Comparison of ENCODE assay signal across 8 cellular contexts in the genomic region with DNA sequence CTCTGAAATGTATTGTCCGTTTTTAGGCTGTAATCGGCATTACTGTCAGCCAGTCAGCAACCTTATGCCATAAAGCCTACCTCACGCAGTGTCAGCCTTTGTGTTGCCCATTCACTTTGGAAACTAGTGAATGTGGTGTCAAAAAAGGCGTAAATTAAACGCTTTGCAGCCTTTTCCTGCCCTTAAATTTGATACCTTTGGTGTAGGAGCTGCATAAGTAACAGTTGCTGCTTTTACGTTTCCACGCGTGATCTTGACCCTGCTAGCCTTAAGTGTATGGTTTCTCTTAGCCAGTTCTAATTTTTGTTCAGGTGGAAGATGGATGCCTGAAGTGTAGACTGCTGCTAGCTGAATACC.
DNase-seq lines count a peak whose midpoint lies in the region; ATAC-seq lines count a peak whose summit lies in the region.

No MANE protein-coding gene starts in this region.

- H3K4me1 ChIP-seq in iPS-20b (ENCODE audit: insufficient read depth, low read length) (peaks cover 21% of the 10 kb centered on the region), subcutaneous abdominal adipose tissue (ENCODE audit: control insufficient read depth in 5 of 5, insufficient read depth in 5 of 5, low read length in 5 of 5) (peaks cover 0 to 20% (median 17%) of the 10 kb centered on the region in 5 donors)

- H3K4me3 ChIP-seq in iPS-20b (ENCODE audit: low read length), result peak overlapping the region; percentile 95
- H3K4me3 ChIP-seq in subcutaneous abdominal adipose tissue (ENCODE audit: low read depth in 1 of 5, low read length in 5 of 5), result peak overlapping the region; percentile 80 to 95 (median 89)

- H3K27ac Mint-ChIP-seq in activated T-helper 1 cell treated with anti-CD3 and anti-CD28 coated beads, Interleukin-12 subunit alpha, Interleukin-12 subunit beta, Interleukin-2, Interleukin-4 antibody, amounts not matched to agents 30 ng/mL and 10 ng/mL and 1 ng/mL, durations not matched to agents 14 hours and 24 hours and 36 hours, result peak overlapping the region; percentile 87

- DNase-seq in NCI-H82 (lab: John Stamatoyannopoulos, UW), result peak; percentile 32
- DNase-seq in NCI-H82 treated with DMSO at 0.1 percent for 48 hours (lab: John Stamatoyannopoulos, UW; ENCODE audit: unreplicated experiment), result no peak
- DNase-seq in activated T-helper 1 cell treated with anti-CD3 and anti-CD28 coated beads, Interleukin-12 subunit alpha, Interleukin-12 subunit beta, Interleukin-2, Interleukin-4 antibody, amounts not matched to agents 30 ng/mL and 10 ng/mL and 1 ng/mL, durations not matched to agents 14 hours and 24 hours and 36 hours (ENCODE audit: low spot score), result no peak
- DNase-seq in activated CD4-positive, CD25-positive, alpha-beta regulatory T cell (lab: John Stamatoyannopoulos, UW), result no peak
- no peak for DNase-seq in activated CD8-positive, alpha-beta memory T cell treated with anti-CD3 and anti-CD28 coated beads, Interleukin-2, amount 50 U/mL, for 4 hours

- H3K36me3 Mint-ChIP-seq in activated T-helper 1 cell treated with anti-CD3 and anti-CD28 coated beads, Interleukin-12 subunit alpha, Interleukin-12 subunit beta, Interleukin-2, Interleukin-4 antibody, amounts not matched to agents 30 ng/mL and 10 ng/mL and 1 ng/mL, durations not matched to agents 14 hours and 24 hours and 36 hours (ENCODE audit: low read depth), result peaks cover 34% of the 10 kb centered on the region

- H3K36me3 ChIP-seq in iPS-20b (ENCODE audit: insufficient read depth, low read depth, low read length) (peaks cover 53% of the 10 kb centered on the region), subcutaneous abdominal adipose tissue (ENCODE audit: control insufficient read depth in 5 of 5, insufficient read depth in 5 of 5, low read length in 5 of 5) (peaks cover 20 to 38% (median 35%) of the 10 kb centered on the region in 5 donors)

- H3K27ac ChIP-seq in iPS-20b (ENCODE audit: low read length) (peak overlapping the region; percentile 86), subcutaneous abdominal adipose tissue (ENCODE audit: low read depth, low read length) (peak overlapping the region; percentile 85)

- H3K9me3 ChIP-seq in iPS-20b (ENCODE audit: insufficient read depth, low read depth, low read length), result no peaks in the 10 kb centered on the region
- H3K9me3 ChIP-seq in subcutaneous abdominal adipose tissue (ENCODE audit: control insufficient read depth in 5 of 5, low read length in 5 of 5), result peaks cover 0 to 3% (median 0%) of the 10 kb centered on the region in 5 donors

- no peaks in the 10 kb centered on the region for H3K9me3 Mint-ChIP-seq in activated T-helper 1 cell treated with anti-CD3 and anti-CD28 coated beads, Interleukin-12 subunit alpha, Interleukin-12 subunit beta, Interleukin-2, Interleukin-4 antibody, amounts not matched to agents 30 ng/mL and 10 ng/mL and 1 ng/mL, durations not matched to agents 14 hours and 24 hours and 36 hours

- H3K4me1 Mint-ChIP-seq in activated T-helper 1 cell treated with anti-CD3 and anti-CD28 coated beads, Interleukin-12 subunit alpha, Interleukin-12 subunit beta, Interleukin-2, Interleukin-4 antibody, amounts not matched to agents 30 ng/mL and 10 ng/mL and 1 ng/mL, durations not matched to agents 14 hours and 24 hours and 36 hours (ENCODE audit: low read depth), result peaks cover 30% of the 10 kb centered on the region

- peaks cover 3% of the 10 kb centered on the region for H3K27me3 Mint-ChIP-seq in activated T-helper 1 cell treated with anti-CD3 and anti-CD28 coated beads, Interleukin-12 subunit alpha, Interleukin-12 subunit beta, Interleukin-2, Interleukin-4 antibody, amounts not matched to agents 30 ng/mL and 10 ng/mL and 1 ng/mL, durations not matched to agents 14 hours and 24 hours and 36 hours (ENCODE audit: insufficient read depth)

- H3K27me3 ChIP-seq in iPS-20b (ENCODE audit: insufficient read depth, low read length) (no peaks in the 10 kb centered on the region), subcutaneous abdominal adipose tissue (ENCODE audit: control insufficient read depth in 5 of 5, insufficient read depth in 4 of 5, low read length in 5 of 5) (no peaks in the 10 kb centered on the region)

- intact Hi-C loops in activated T-helper 1 cell treated with anti-CD3 and anti-CD28 coated beads, Interleukin-12 subunit alpha, Interleukin-12 subunit beta, Interleukin-2, Interleukin-4 antibody, amounts not matched to agents 30 ng/mL and 10 ng/mL and 1 ng/mL, durations not matched to agents 14 hours and 24 hours and 36 hours (cut with micrococcal nuclease), result loop anchor here (2.0 to 10.0 kb wide), 9 partner anchors 424 to 1424 kb away; a partner anchor contains a TSS

- H3K9ac ChIP-seq in iPS-20b (ENCODE audit: low read depth, low read length) (peak overlapping the region; percentile 99), subcutaneous abdominal adipose tissue (ENCODE audit: low read length in 5 of 5) (peak overlapping the region; percentile 89 to 96 (median 92))

- ATAC-seq in HG03159 (IDR thresholded peaks at IDR 0.05; ENCODE audit: unreplicated experiment), result no peak

- H3K4me3 Mint-ChIP-seq in activated T-helper 1 cell treated with anti-CD3 and anti-CD28 coated beads, Interleukin-12 subunit alpha, Interleukin-12 subunit beta, Interleukin-2, Interleukin-4 antibody, amounts not matched to agents 30 ng/mL and 10 ng/mL and 1 ng/mL, durations not matched to agents 14 hours and 24 hours and 36 hours, result peak overlapping the region; percentile 93
